In genomic region chr10:22598488-22598887, GRCh38 we compare ENCODE assay signal across 12 cellular contexts.
A peak's percentile ranks its signal among the peaks of the same experiment; 100 is the strongest.
DNase-seq lines count a peak whose midpoint lies in the region; ATAC-seq, FAIRE-seq and TF ChIP-seq lines count a peak whose summit lies in the region.
"Had no signal": no experiment of that assay in that cellular context is flagged by ENCODE, and none has a peak within 500 bp of the region (broad histone marks: within the 10 kb centered on the region; RNA-seq: fewer than 3 reads in every experiment).

No MANE protein-coding gene starts in this region.

- H3K27me3 ChIP-seq in A673 (replicated peaks; ENCODE audit: insufficient read depth, low read depth, low read length, poor library complexity) = no peaks in the 10 kb centered on the region
- H3K27me3 ChIP-seq in layer of hippocampus (ENCODE audit: control insufficient read depth, insufficient read depth, low read length) = no peaks in the 10 kb centered on the region
- H3K27me3 ChIP-seq in SJCRH30 = no peaks in the 10 kb centered on the region
- H3K27me3 ChIP-seq: vagina had no signal

- H3K36me3 ChIP-seq in A673 (ENCODE audit: insufficient read depth, low read length, poor library complexity, severe bottlenecking) (no peaks in the 10 kb centered on the region), SJCRH30 (peaks cover 6% of the 10 kb centered on the region)
- H3K36me3 ChIP-seq: vagina had no signal

- H3K27ac Mint-ChIP-seq in activated B cell treated with CpG ODN at 0.5 μM for 24 hours = peak overlapping the region; percentile 83

- H3K27ac ChIP-seq in A673 (ENCODE audit: low read depth, low read length, poor library complexity, severe bottlenecking) (no peak overlapping the region), layer of hippocampus (ENCODE audit: low read depth, low read length) (peak overlapping the region; percentile 5), SJCRH30 (no peak overlapping the region)
- H3K27ac ChIP-seq: vagina had no signal

- H3K36me3 Mint-ChIP-seq in activated B cell treated with CpG ODN at 0.5 μM for 24 hours (ENCODE audit: low read depth) = peaks cover 14% of the 10 kb centered on the region

- intact Hi-C loops in A673 (cut with micrococcal nuclease; ENCODE audit: unreplicated experiment) (loop anchor here (10.0 kb wide), 2 partner anchors 316 to 344 kb away; no protein-coding TSS in a partner anchor), activated B cell treated with CpG ODN at 0.5 μM for 24 hours (cut with micrococcal nuclease) (no loop called here)

- no TSS peak for BruUV-seq in A673 (replicated peaks; lab: Mats Ljungman, UMichigan)

- H3K4me1 ChIP-seq in A673 (ENCODE audit: insufficient read depth, low read length, poor library complexity, severe bottlenecking) (peaks cover 59% of the 10 kb centered on the region), SJCRH30 (no peaks in the 10 kb centered on the region)

- H3K9me3 ChIP-seq in A673 (ENCODE audit: low read depth, low read length, poor library complexity, severe bottlenecking) = no peaks in the 10 kb centered on the region
- H3K9me3 ChIP-seq in SJCRH30 (replicated peaks) = no peaks in the 10 kb centered on the region; the same call in 1 of the 2 replicates
- H3K9me3 ChIP-seq: vagina had no signal

- peak overlapping the region; percentile 65 for H3K4me3 Mint-ChIP-seq in activated B cell treated with CpG ODN at 0.5 μM for 24 hours
- H3K4me3 Mint-ChIP-seq: T-helper 1 cell treated with Interleukin-12 subunit alpha and Interleukin-12 subunit beta and Interleukin-4 antibody, amounts not matched to agents 30 μg/mL and 1 μg/mL, for 36 hours had no signal

- H3K4me3 ChIP-seq in A673 (ENCODE audit: low read depth, low read length, poor library complexity, severe bottlenecking) = no peak overlapping the region
- H3K4me3 ChIP-seq in SJCRH30 = no peak overlapping the region
- H3K4me3 ChIP-seq: vagina had no signal

- TF ChIP-seq CTCF in A673 (conservative IDR thresholded peaks at IDR 0.05; ENCODE audit: low read depth, low read length) (no peak), activated B cell treated with CpG ODN at 0.5 μM for 24 hours (IDR thresholded peaks at IDR 0.05) (no peak)

- ATAC-seq in activated B cell treated with CpG ODN at 0.5 μM for 24 hours (ENCODE audit: low read depth) = no peak

- CTCF ChIA-PET in A673 (lab: Charles Lee) (no interaction called here), activated B cell treated with CpG ODN at 0.5 μM for 24 hours (lab: Charles Lee) (no interaction called here)

- peak; percentile 77 for DNase-seq in A673 (ENCODE audit: low spot score)
- peak; percentile 38 for DNase-seq in EH (ENCODE audit: low read depth)
- no peak for DNase-seq in activated B cell treated with CpG ODN at 0.5 μM for 24 hours
- no peak for DNase-seq in activated CD4-positive, CD25-positive, alpha-beta regulatory T cell (lab: John Stamatoyannopoulos, UW)
- no peak for DNase-seq in urothelium cell line (ENCODE audit: low spot score)
- DNase-seq in KG1 (lab: John Stamatoyannopoulos, UW) = no peak
- DNase-seq in SJCRH30 = no peak
- DNase-seq: Karpas-422 had no signal

- H3K4me1 Mint-ChIP-seq in activated B cell treated with CpG ODN at 0.5 μM for 24 hours = peaks cover 92% of the 10 kb centered on the region

- H3K9me3 Mint-ChIP-seq in activated B cell treated with CpG ODN at 0.5 μM for 24 hours = no peaks in the 10 kb centered on the region
- H3K9me3 Mint-ChIP-seq: T-helper 1 cell treated with Interleukin-12 subunit alpha and Interleukin-12 subunit beta and Interleukin-4 antibody, amounts not matched to agents 30 μg/mL and 1 μg/mL, for 36 hours had no signal

- POLR2A ChIA-PET in A673 (lab: Charles Lee; ENCODE audit: low non-redundant PET) = no interaction called here
- POLR2A ChIA-PET in activated B cell treated with CpG ODN at 0.5 μM for 24 hours (lab: Charles Lee) = interaction anchor here (1.8 kb wide), 1 partner anchor 115 kb away, joined by 9 read pairs; the partner anchor contains the start of gene PIP4K2A

- H3K27me3 Mint-ChIP-seq in activated B cell treated with CpG ODN at 0.5 μM for 24 hours = no peaks in the 10 kb centered on the region

- FAIRE-seq in urothelium cell line (lab: Jason Lieb, UNC) = no peak
- FAIRE-seq: endometrium had no signal

Comparison
In these comparisons a context has a peak if more than half of its experiments do, and no peak if none do; other contexts are left out.
1. DNase-seq: peak in A673 (single experiment) and EH (single experiment); none in activated B cell treated with CpG ODN at 0.5 μM for 24 hours (single experiment), activated CD4-positive, CD25-positive, alpha-beta regulatory T cell (0 of 4), urothelium cell line (single experiment), KG1 (single experiment) and SJCRH30 (0 of 2).